In genomic region chr2:190169221-190170072, GRCh38 we compare ENCODE assay signal across 24 cellular contexts.
A peak's percentile ranks its signal among the peaks of the same experiment; 100 is the strongest.
DNase-seq lines count a peak whose midpoint lies in the region; ATAC-seq and TF ChIP-seq lines count a peak whose summit lies in the region.
"Had no signal": no experiment of that assay in that cellular context is flagged by ENCODE, and none has a peak within 500 bp of the region (broad histone marks: within the 10 kb centered on the region; RNA-seq: fewer than 3 reads in every experiment).

No MANE protein-coding gene starts in this region.

- DNase-seq in left ventricle myocardium superior (no peak), Right ventricle myocardium superior (no peak), fibroblast of villous mesenchyme (ENCODE audit: low read depth) (peak; percentile 24), A673 (ENCODE audit: low spot score) (no peak)
- DNase-seq in activated CD4-positive, alpha-beta T cell treated with anti-CD3 and anti-CD28 coated beads, Interleukin-2, amount 50 U/mL, for 1 hour = no peak
- DNase-seq: C1 segment of cervical spinal cord; CD8-positive, alpha-beta T cell; DMS 273 treated with DMSO at 0.1 percent for 48 hours; DMS79 treated with DMSO at 0.1 percent for 48 hours; GF-D8; HCEC 1CT; Karpas-422; NCI-H1092 treated with DMSO at 0.1 percent for 48 hours; NCI-H1436; NCI-H187 treated with DMSO at 0.1 percent for 48 hours; NCI-H2171 treated with DMSO at 0.1 percent for 48 hours; NCI-H524 treated with DMSO at 0.1 percent for 48 hours; NCI-H774; SHP77 treated with DMSO at 0.1 percent for 48 hours had no signal

- TF ChIP-seq CTCF in VCaP (conservative IDR thresholded peaks at IDR 0.05) (no peak), fibroblast of villous mesenchyme (IDR thresholded peaks at IDR 0.05; ENCODE audit: insufficient read depth, low read depth, low read length) (no peak), A673 (conservative IDR thresholded peaks at IDR 0.05; ENCODE audit: low read depth, low read length) (no peak)

- no peaks in the 10 kb centered on the region for H3K27me3 ChIP-seq in A673 (replicated peaks; ENCODE audit: insufficient read depth, low read depth, low read length, poor library complexity)

- H3K36me3 ChIP-seq in A673 (ENCODE audit: insufficient read depth, low read length, poor library complexity, severe bottlenecking) = no peaks in the 10 kb centered on the region

- intact Hi-C loops in left ventricle myocardium superior (cut with micrococcal nuclease) (no loop called here), Right ventricle myocardium superior (cut with DNase I) (no loop called here), A673 (cut with micrococcal nuclease; ENCODE audit: unreplicated experiment) (no loop called here)

- no peaks in the 10 kb centered on the region for H3K4me1 ChIP-seq in A673 (ENCODE audit: insufficient read depth, low read length, poor library complexity, severe bottlenecking)

- no TSS peak for BruUV-seq in A673 (replicated peaks; lab: Mats Ljungman, UMichigan)

- no peak overlapping the region for H3K4me3 ChIP-seq in fibroblast of villous mesenchyme (ENCODE audit: low read depth, low read length)
- H3K4me3 ChIP-seq in A673 (ENCODE audit: low read depth, low read length, poor library complexity, severe bottlenecking) = no peak overlapping the region
- H3K4me3 ChIP-seq: A549 had no signal

- CTCF ChIA-PET in A673 (lab: Charles Lee) = no interaction called here

- peak overlapping the region; percentile 62 for H3K27ac ChIP-seq in VCaP
- no peak overlapping the region for H3K27ac ChIP-seq in A673 (ENCODE audit: low read depth, low read length, poor library complexity, severe bottlenecking)
- H3K27ac ChIP-seq: A549, RWPE1 had no signal

- POLR2A ChIA-PET in A673 (lab: Charles Lee; ENCODE audit: low non-redundant PET) = no interaction called here

- peaks cover 7% of the 10 kb centered on the region for H3K9me3 ChIP-seq in A673 (ENCODE audit: low read depth, low read length, poor library complexity, severe bottlenecking)

- ATAC-seq in left ventricle myocardium superior (peak; percentile 18), Right ventricle myocardium superior (ENCODE audit: poor library complexity) (no peak), GM21367 (IDR thresholded peaks at IDR 0.05; ENCODE audit: unreplicated experiment) (no peak)
- ATAC-seq: A549; CD8-positive, alpha-beta T cell; Panc1 had no signal
